ENCODE assay signal across 8 cellular contexts in the genomic region with DNA sequence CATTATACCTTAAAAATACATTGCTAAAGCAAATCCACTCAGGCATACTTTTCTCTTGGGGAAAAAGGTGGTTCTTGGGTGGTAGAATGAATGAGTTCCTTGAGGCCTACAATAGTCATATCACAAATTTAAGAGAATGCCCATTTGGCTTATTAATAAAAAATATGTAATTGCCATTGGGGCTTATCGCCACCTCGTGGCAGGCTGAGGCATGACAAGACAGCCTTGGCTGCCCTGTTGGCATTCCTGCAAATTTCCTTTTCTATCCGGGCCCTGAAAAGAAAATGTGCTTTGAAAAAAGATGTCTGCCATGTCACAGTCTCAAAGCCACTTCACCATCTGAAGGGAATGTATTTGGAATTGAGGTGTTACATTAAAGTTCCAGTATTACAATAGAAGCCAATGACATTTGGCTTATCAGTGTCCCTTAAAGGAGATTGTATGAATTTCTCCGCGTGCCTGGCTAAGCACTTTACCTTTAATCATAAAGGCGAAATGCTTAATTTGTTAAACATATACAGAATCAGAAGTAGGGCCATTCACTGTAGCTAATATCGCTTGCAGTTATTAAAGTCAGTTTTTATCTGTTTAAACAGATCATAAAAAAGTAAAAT.
DNase-seq lines count a peak whose midpoint lies in the region; TF ChIP-seq lines count a peak whose summit lies in the region.

No MANE protein-coding gene starts in this region.

- H3K27ac ChIP-seq in prostate gland, result no peak overlapping the region

- no peak for TF ChIP-seq POLR2A in prostate gland (IDR thresholded peaks at IDR 0.05)

- no peaks in the 10 kb centered on the region for H3K27me3 ChIP-seq in prostate gland (replicated peaks; ENCODE audit: insufficient read depth)

- DNase-seq in DMS53 (lab: John Stamatoyannopoulos, UW), result peak; percentile 45
- DNase-seq in DMS53 treated with DMSO at 0.1 percent for 48 hours (lab: John Stamatoyannopoulos, UW; ENCODE audit: unreplicated experiment), result no peak
- no peak for DNase-seq in LNCaP clone FGC (ENCODE audit: low read depth)
- DNase-seq in activated T-cell treated with anti-CD3 and anti-CD28 coated beads for 24 hours (ENCODE audit: low read depth), result peak; percentile 21
- peak; percentile 28 for DNase-seq in germinal center (ENCODE audit: low spot score)
- no peak for DNase-seq in prostate gland (ENCODE audit: low spot score)
- DNase-seq in AML-193 (lab: John Stamatoyannopoulos, UW), result no peak
- no peak for DNase-seq in NCI-H1105 (lab: John Stamatoyannopoulos, UW)

- no peaks in the 10 kb centered on the region for H3K9me3 ChIP-seq in prostate gland

- TF ChIP-seq CTCF in LNCaP clone FGC (IDR thresholded peaks at IDR 0.05; ENCODE audit: control insufficient read depth, extremely low read depth, insufficient read depth) (peak; percentile 95), prostate gland (IDR thresholded peaks at IDR 0.05) (peak; percentile 60 to 79 (median 73))

- no peaks in the 10 kb centered on the region for H3K36me3 ChIP-seq in prostate gland

- intact Hi-C loops in prostate gland (cut with DNase I), result no loop called here

- WGBS in prostate gland, result 53% methylated on average over 7 of the region's 7 CpGs

- H3K4me3 ChIP-seq in LNCaP clone FGC (ENCODE audit: low read depth, low read length) (no peak overlapping the region), prostate gland (no peak overlapping the region)

- no peaks in the 10 kb centered on the region for H3K4me1 ChIP-seq in prostate gland (replicated peaks)

Comparison
In these comparisons a context has a peak if more than half of its experiments do, and no peak if none do; other contexts are left out.
1. DNase-seq: peak in DMS53 (single experiment), activated T-cell treated with anti-CD3 and anti-CD28 coated beads for 24 hours (single experiment) and germinal center (single experiment); none in DMS53 treated with DMSO at 0.1 percent for 48 hours (single experiment), LNCaP clone FGC (single experiment), prostate gland (single experiment), AML-193 (0 of 2) and NCI-H1105 (single experiment).